In the genomic region with DNA sequence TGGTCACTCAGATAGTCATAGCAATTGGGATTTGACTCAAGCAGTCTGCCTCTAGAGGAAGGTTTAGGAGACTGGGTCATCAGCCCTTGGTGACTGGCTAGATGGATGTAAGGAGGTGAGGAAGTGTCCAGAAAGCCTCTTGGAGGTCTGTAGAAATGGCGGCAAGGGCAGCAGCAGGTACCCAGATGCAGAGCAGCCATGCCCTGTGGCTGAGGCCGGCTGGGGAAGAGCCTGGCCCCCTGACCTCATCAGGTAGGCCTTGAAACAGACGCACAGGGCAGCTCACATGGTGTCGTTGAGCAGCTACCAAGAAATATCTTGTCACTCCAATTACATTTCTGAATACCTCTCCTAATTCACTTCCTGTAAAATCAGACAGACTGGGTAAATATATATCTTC, we compare ENCODE assay signal across 32 cellular contexts.
DNase-seq lines count a peak whose midpoint lies in the region; ATAC-seq, FAIRE-seq and TF ChIP-seq lines count a peak whose summit lies in the region.
"Had no signal": no experiment of that assay in that cellular context is flagged by ENCODE, and none has a peak within 500 bp of the region (broad histone marks: within the 10 kb centered on the region; RNA-seq: fewer than 3 reads in every experiment).

No MANE protein-coding gene starts in this region.

- no peak for TF ChIP-seq RAD21 in HepG2 (CRISPR knock-in tag; IDR thresholded peaks at IDR 0.05)

- TF ChIP-seq EP300 in HepG2 (IDR thresholded peaks at IDR 0.05; ENCODE audit: low read depth in 2 of 2, low read length in 2 of 2) (no peak), HepG2 (CRISPR knock-in tag; IDR thresholded peaks at IDR 0.05; ENCODE audit: borderline replicate concordance) (no peak)

- no peak overlapping the region for H3K4me2 ChIP-seq in HepG2 (ENCODE audit: low read depth, low read length)
- H3K4me2 ChIP-seq: neural progenitor cell had no signal

- no peaks in the 10 kb centered on the region for H3K36me3 Mint-ChIP-seq in WTC11
- H3K36me3 Mint-ChIP-seq: activated naive CD4-positive, alpha-beta T cell treated with anti-CD3 and anti-CD28 coated beads, Interleukin-2, amount 10 ng/mL, durations not matched to agents 7 days and 5 days; neural progenitor cell had no signal

- WGBS in right lobe of liver (ENCODE audit: insufficient coverage, low coverage, low lambda C conversion rate, missing lambda C conversion rate): 69% methylated on average over 2 of the region's 4 CpGs
- WGBS in HepG2 (ENCODE audit: low lambda C conversion rate): 18% methylated on average over 4 of the region's 4 CpGs
- WGBS in aorta, 2 donors: 96% methylated on average over 4 of the region's 4 CpGs

- intact Hi-C loops in right lobe of liver (cut with DNase I) (no loop called here), HepG2 (cut with micrococcal nuclease; ENCODE audit: unreplicated experiment) (no loop called here), aorta (cut with DNase I) (no loop called here)

- TF ChIP-seq CTCF in right lobe of liver (IDR thresholded peaks at IDR 0.05) (no peak), HepG2 (CRISPR knock-in tag; IDR thresholded peaks at IDR 0.05) (no peak), WTC11 (IDR thresholded peaks at IDR 0.05) (no peak)

- H3K36me3 ChIP-seq in right lobe of liver (no peaks in the 10 kb centered on the region), HepG2 (replicated peaks in 1 of 2; ENCODE audit: control insufficient read depth in 1 of 2, insufficient read depth in 2 of 2, low read length in 2 of 2) (no peaks in the 10 kb centered on the region), aorta (ENCODE audit: control insufficient read depth in 1 of 2, insufficient read depth in 2 of 2, low read length in 1 of 2) (no peaks in the 10 kb centered on the region)
- H3K36me3 ChIP-seq: breast epithelium, neural progenitor cell, right atrium auricular region, tibial nerve had no signal

- H3K9me3 ChIP-seq in right lobe of liver: no peaks in the 10 kb centered on the region
- H3K9me3 ChIP-seq in HepG2 (ENCODE audit: low read length): no peaks in the 10 kb centered on the region
- H3K9me3 ChIP-seq in aorta (ENCODE audit: control insufficient read depth, low read length): no peaks in the 10 kb centered on the region
- H3K9me3 ChIP-seq: breast epithelium, Caco-2, right atrium auricular region, tibial nerve had no signal

- in situ Hi-C loops in HepG2 (cut with HindIII; ENCODE audit: extremely low pct_ligation_motif_present, low pct_unique_long_range_greater_than_20kb): no loop called here

- no peaks in the 10 kb centered on the region for H4K20me1 ChIP-seq in HepG2 (ENCODE audit: insufficient read depth, low read length)

- no peak overlapping the region for H2AFZ ChIP-seq in HepG2 (ENCODE audit: low read length)
- H2AFZ ChIP-seq: neural progenitor cell, parathyroid adenoma had no signal

- no peak overlapping the region for H3K27ac Mint-ChIP-seq in WTC11
- H3K27ac Mint-ChIP-seq: activated naive CD4-positive, alpha-beta T cell treated with anti-CD3 and anti-CD28 coated beads, Interleukin-2, amount 10 ng/mL, durations not matched to agents 7 days and 5 days; activated T-helper 1 cell treated with anti-CD3 and anti-CD28 coated beads, Interleukin-12 subunit alpha, Interleukin-12 subunit beta, Interleukin-2, Interleukin-4 antibody, amounts not matched to agents 30 ng/mL and 10 ng/mL and 1 ng/mL, durations not matched to agents 14 hours and 24 hours and 36 hours; neural progenitor cell had no signal

- no peak for ATAC-seq in right lobe of liver
- no peak for ATAC-seq in HepG2
- no peak for ATAC-seq in WTC11
- no peak for ATAC-seq in aorta (ENCODE audit: low FRiP score)
- ATAC-seq: Panc1 had no signal

- H3K79me2 ChIP-seq in HepG2 (ENCODE audit: insufficient read depth, low read length): no peaks in the 10 kb centered on the region
- H3K79me2 ChIP-seq: parathyroid adenoma had no signal

- POLR2A ChIA-PET in HepG2 (lab: Yijun Ruan, JAX): no interaction called here
- POLR2A ChIA-PET in WTC11 (lab: Charles Lee): no interaction called here

- peaks cover 5% of the 10 kb centered on the region for H3K27me3 Mint-ChIP-seq in WTC11 (ENCODE audit: low read depth)

- no TSS peak for BruUV-seq in HepG2 (replicated peaks; lab: Mats Ljungman, UMichigan)

- H3K4me3 Mint-ChIP-seq in WTC11: no peak overlapping the region
- H3K4me3 Mint-ChIP-seq: activated naive CD4-positive, alpha-beta T cell treated with anti-CD3 and anti-CD28 coated beads, Interleukin-2, amount 10 ng/mL, durations not matched to agents 7 days and 5 days; activated T-helper 1 cell treated with anti-CD3 and anti-CD28 coated beads, Interleukin-12 subunit alpha, Interleukin-12 subunit beta, Interleukin-2, Interleukin-4 antibody, amounts not matched to agents 30 ng/mL and 10 ng/mL and 1 ng/mL, durations not matched to agents 14 hours and 24 hours and 36 hours; immature natural killer cell; neural progenitor cell had no signal

- H3K4me1 Mint-ChIP-seq in WTC11: peaks cover 13% of the 10 kb centered on the region

- CTCF ChIA-PET in HepG2 (lab: Yijun Ruan, JAX; ENCODE audit: low intra/inter-chr PET ratio, low total read pairs) (no interaction called here), WTC11 (lab: Charles Lee) (no interaction called here)

- H3K9me3 Mint-ChIP-seq in WTC11: no peaks in the 10 kb centered on the region
- H3K9me3 Mint-ChIP-seq: activated naive CD4-positive, alpha-beta T cell treated with anti-CD3 and anti-CD28 coated beads, Interleukin-2, amount 10 ng/mL, durations not matched to agents 7 days and 5 days; activated T-helper 1 cell treated with anti-CD3 and anti-CD28 coated beads, Interleukin-12 subunit alpha, Interleukin-12 subunit beta, Interleukin-2, Interleukin-4 antibody, amounts not matched to agents 30 ng/mL and 10 ng/mL and 1 ng/mL, durations not matched to agents 14 hours and 24 hours and 36 hours; immature natural killer cell; neural progenitor cell had no signal

- H3K9ac ChIP-seq in HepG2 (ENCODE audit: insufficient read depth, low read depth, low read length): no peak overlapping the region
- H3K9ac ChIP-seq: neural progenitor cell, parathyroid adenoma had no signal

- H3K4me1 ChIP-seq in right lobe of liver (no peaks in the 10 kb centered on the region), HepG2 (ENCODE audit: insufficient read depth, low read length) (no peaks in the 10 kb centered on the region), aorta (ENCODE audit: control insufficient read depth in 1 of 2, insufficient read depth in 2 of 2, low read length in 2 of 2) (no peaks in the 10 kb centered on the region)
- H3K4me1 ChIP-seq: breast epithelium, Caco-2, parathyroid adenoma, right atrium auricular region, tibial nerve had no signal

- TF ChIP-seq POLR2A in right lobe of liver (IDR thresholded peaks at IDR 0.05) (no peak), HepG2 (IDR thresholded peaks at IDR 0.05; ENCODE audit: insufficient read depth in 1 of 2, low read depth in 2 of 2, low read length in 2 of 2) (no peak)

- no peaks in the 10 kb centered on the region for H3K27me3 ChIP-seq in right lobe of liver
- peaks cover 5 to 28% of the 10 kb centered on the region in 2 experiments; a peak in 3 of 5 replicates for H3K27me3 ChIP-seq in HepG2 (ENCODE audit: control insufficient read depth in 1 of 2, insufficient read depth in 2 of 2, low read length in 2 of 2)
- H3K27me3 ChIP-seq in aorta (ENCODE audit: control insufficient read depth in 1 of 2, insufficient read depth in 2 of 2, low read length in 1 of 2): no peaks in the 10 kb centered on the region
- H3K27me3 ChIP-seq: breast epithelium, neural progenitor cell, right atrium auricular region, tibial nerve had no signal

- H3K4me3 ChIP-seq in right lobe of liver (no peak overlapping the region), HepG2 (replicated peaks in 1 of 3; ENCODE audit: insufficient read depth in 1 of 3, low read depth in 2 of 3, low read length in 3 of 3) (no peak overlapping the region), aorta (ENCODE audit: low read length in 2 of 2) (no peak overlapping the region)
- H3K4me3 ChIP-seq: breast epithelium, neural progenitor cell, right atrium auricular region, tibial nerve had no signal

- no peak for FAIRE-seq in HepG2 (lab: Jason Lieb, UNC)
- FAIRE-seq: colon, H54 had no signal

- DNase-seq in right lobe of liver (peak in 2 of 3 donors; percentile 25 to 27), HepG2 (ENCODE audit: low spot score) (no peak), WTC11 (ENCODE audit: low spot score) (peak; percentile 5), mesenteric fat pad (ENCODE audit: low spot score) (peak; percentile 57), aorta (peak; percentile 30 to 37), SKM-1 (lab: John Stamatoyannopoulos, UW; ENCODE audit: unreplicated experiment) (no peak), GOT3 (lab: John Stamatoyannopoulos, UW) (no peak)
- DNase-seq: activated CD4-positive, alpha-beta T cell treated with anti-CD3 and anti-CD28 coated beads for 48 hours; activated naive CD4-positive, alpha-beta T cell treated with anti-CD3 and anti-CD28 coated beads, Interleukin-2, amount 10 ng/mL, durations not matched to agents 7 days and 5 days; amygdala; effector CD8-positive, alpha-beta T cell; GDM1; immature natural killer cell; NCI-H1436; NCI-H226; NCI-H748 treated with DMSO at 0.1 percent for 48 hours; SIG-M5; stimulated activated CD4-positive, alpha-beta T cell treated with anti-CD3 and anti-CD28 coated beads, Interleukin-4, amount 100 ng/mL, for 4 hours; T-helper 9 cell had no signal

- H3K27ac ChIP-seq in right lobe of liver (no peak overlapping the region), HepG2 (ENCODE audit: extremely low read length, insufficient read depth, low read length) (no peak overlapping the region), aorta (ENCODE audit: low read depth in 1 of 2, low read length in 2 of 2) (no peak overlapping the region)
- H3K27ac ChIP-seq: breast epithelium, C4-2B, HL-60, neural progenitor cell, parathyroid adenoma, right atrium auricular region, tibial nerve, VCaP had no signal

TF ChIP-seq in HepG2, 621 proteins besides CTCF, POLR2A, EP300 and RAD21 (continues in another document):
- TF ChIP-seq MAFF (IDR thresholded peaks at IDR 0.05; ENCODE audit: low read depth, low read length) (no peak), PAF1 (CRISPR knock-in tag; IDR thresholded peaks at IDR 0.05) (no peak), MED8 (CRISPR knock-in tag; IDR thresholded peaks at IDR 0.05; ENCODE audit: insufficient replicate concordance) (no peak)

TF ChIP-seq in WTC11, 78 proteins besides CTCF, POLR2A, EP300 and RAD21 (continues in another document):
- TF ChIP-seq, protein P1, sequence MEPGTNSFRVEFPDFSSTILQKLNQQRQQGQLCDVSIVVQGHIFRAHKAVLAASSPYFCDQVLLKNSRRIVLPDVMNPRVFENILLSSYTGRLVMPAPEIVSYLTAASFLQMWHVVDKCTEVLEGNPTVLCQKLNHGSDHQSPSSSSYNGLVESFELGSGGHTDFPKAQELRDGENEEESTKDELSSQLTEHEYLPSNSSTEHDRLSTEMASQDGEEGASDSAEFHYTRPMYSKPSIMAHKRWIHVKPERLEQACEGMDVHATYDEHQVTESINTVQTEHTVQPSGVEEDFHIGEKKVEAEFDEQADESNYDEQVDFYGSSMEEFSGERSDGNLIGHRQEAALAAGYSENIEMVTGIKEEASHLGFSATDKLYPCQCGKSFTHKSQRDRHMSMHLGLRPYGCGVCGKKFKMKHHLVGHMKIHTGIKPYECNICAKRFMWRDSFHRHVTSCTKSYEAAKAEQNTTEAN (CRISPR knock-in tag; IDR thresholded peaks at IDR 0.05): no peak

Comparison
In these comparisons a context has a peak if more than half of its experiments do, and no peak if none do; other contexts are left out.
1. DNase-seq: peak in right lobe of liver (2 of 3), WTC11 (single experiment), mesenteric fat pad (single experiment) and aorta (2 of 2); none in HepG2 (single experiment), SKM-1 (single experiment) and GOT3 (single experiment).